In genomic region chr11:40162901-40163300, GRCh38 we compare ENCODE assay signal across 16 cellular contexts.
A peak's percentile ranks its signal among the peaks of the same experiment; 100 is the strongest.
DNase-seq lines count a peak whose midpoint lies in the region; ATAC-seq and TF ChIP-seq lines count a peak whose summit lies in the region.
"Had no signal": no experiment of that assay in that cellular context is flagged by ENCODE, and none has a peak within 500 bp of the region (broad histone marks: within the 10 kb centered on the region; RNA-seq: fewer than 3 reads in every experiment).

No MANE protein-coding gene starts in this region.

- H3K79me2 ChIP-seq in neural progenitor cell (ENCODE audit: low read depth): no peaks in the 10 kb centered on the region

- H3K36me3 ChIP-seq in BE2C (no peaks in the 10 kb centered on the region), neural progenitor cell (no peaks in the 10 kb centered on the region)

- H3K9me3 ChIP-seq in BE2C (no peaks in the 10 kb centered on the region), neural progenitor cell (ENCODE audit: low read depth) (no peaks in the 10 kb centered on the region)

- no peak overlapping the region for H3K4me3 ChIP-seq in BE2C (ENCODE audit: low read depth, low read length)
- no peak overlapping the region for H3K4me3 ChIP-seq in neural progenitor cell
- H3K4me3 ChIP-seq: GM23248 had no signal

- peak overlapping the region; percentile 10 for H3K27ac Mint-ChIP-seq in neural progenitor cell
- H3K27ac Mint-ChIP-seq in stimulated activated naive B cell treated with anti-CD40 and anti-IgM and Interleukin-4, amounts not matched to agents 10 μg/mL and 1 μg/mL and 100 μg/mL, for 72 hours: no peak overlapping the region
- H3K27ac Mint-ChIP-seq in chondrocyte (ENCODE audit: unreplicated experiment): no peak overlapping the region
- H3K27ac Mint-ChIP-seq: CD4-positive, alpha-beta T cell had no signal

- H3K4me1 ChIP-seq in BE2C: no peaks in the 10 kb centered on the region
- H3K4me1 ChIP-seq in neural progenitor cell: no peaks in the 10 kb centered on the region

- H3K4me2 ChIP-seq in neural progenitor cell: no peak overlapping the region

- H3K27ac ChIP-seq in neural progenitor cell: no peak overlapping the region
- H3K27ac ChIP-seq: GM23248 had no signal

- peaks cover 15% of the 10 kb centered on the region for H3K4me1 Mint-ChIP-seq in neural progenitor cell
- no peaks in the 10 kb centered on the region for H3K4me1 Mint-ChIP-seq in stimulated activated naive B cell treated with anti-CD40 and anti-IgM and Interleukin-4, amounts not matched to agents 10 μg/mL and 1 μg/mL and 100 μg/mL, for 72 hours
- no peaks in the 10 kb centered on the region for H3K4me1 Mint-ChIP-seq in chondrocyte (ENCODE audit: low read depth)

- H3F3A ChIP-seq in neural progenitor cell (ENCODE audit: low read depth): no peaks in the 10 kb centered on the region

- TF ChIP-seq CTCF in BE2C (IDR thresholded peaks at IDR 0.05; ENCODE audit: low read depth, low read length) (no peak), neural progenitor cell (IDR thresholded peaks at IDR 0.05) (no peak), chondrocyte (IDR thresholded peaks at IDR 0.05) (no peak)

- H3K9me3 Mint-ChIP-seq in neural progenitor cell (peaks cover 8% of the 10 kb centered on the region), chondrocyte (ENCODE audit: low read depth) (peaks cover 12% of the 10 kb centered on the region)
- H3K9me3 Mint-ChIP-seq in stimulated activated naive B cell treated with anti-CD40 and anti-IgM and Interleukin-4, amounts not matched to agents 10 μg/mL and 1 μg/mL and 100 μg/mL, for 72 hours: peaks cover 8 to 9% of the 10 kb centered on the region in 2 donors

- no peak for ATAC-seq in SK-N-SH treated with all-trans-retinoic acid at 6 μM for 48 hours
- no peak for ATAC-seq in stimulated activated naive B cell treated with anti-CD40 and anti-IgM and Interleukin-4, amounts not matched to agents 10 μg/mL and 1 μg/mL and 100 μg/mL, for 72 hours (replicated peaks)
- ATAC-seq: HCT116 had no signal

- H4K20me1 ChIP-seq in neural progenitor cell (ENCODE audit: low read depth): no peaks in the 10 kb centered on the region

- no peak overlapping the region for H2AFZ ChIP-seq in neural progenitor cell (replicated peaks)
- H2AFZ ChIP-seq: GM23248 had no signal

- H3K36me3 Mint-ChIP-seq in neural progenitor cell (no peaks in the 10 kb centered on the region), chondrocyte (ENCODE audit: low read depth) (no peaks in the 10 kb centered on the region)
- H3K36me3 Mint-ChIP-seq in stimulated activated naive B cell treated with anti-CD40 and anti-IgM and Interleukin-4, amounts not matched to agents 10 μg/mL and 1 μg/mL and 100 μg/mL, for 72 hours: no peaks in the 10 kb centered on the region

- no peaks in the 10 kb centered on the region for H3K27me3 ChIP-seq in BE2C
- H3K27me3 ChIP-seq in neural progenitor cell: no peaks in the 10 kb centered on the region

- no peak overlapping the region for H3K4me3 Mint-ChIP-seq in neural progenitor cell
- no peak overlapping the region for H3K4me3 Mint-ChIP-seq in stimulated activated naive B cell treated with anti-CD40 and anti-IgM and Interleukin-4, amounts not matched to agents 10 μg/mL and 1 μg/mL and 100 μg/mL, for 72 hours
- no peak overlapping the region for H3K4me3 Mint-ChIP-seq in chondrocyte (ENCODE audit: unreplicated experiment)
- H3K4me3 Mint-ChIP-seq: CD4-positive, alpha-beta T cell had no signal

- H3K27me3 Mint-ChIP-seq in neural progenitor cell (ENCODE audit: insufficient read depth, low read depth) (peaks cover 2% of the 10 kb centered on the region), chondrocyte (ENCODE audit: low read depth) (no peaks in the 10 kb centered on the region)
- H3K27me3 Mint-ChIP-seq in stimulated activated naive B cell treated with anti-CD40 and anti-IgM and Interleukin-4, amounts not matched to agents 10 μg/mL and 1 μg/mL and 100 μg/mL, for 72 hours: no peaks in the 10 kb centered on the region
- H3K27me3 Mint-ChIP-seq: CD4-positive, alpha-beta T cell had no signal

- no peak overlapping the region for H3K9ac ChIP-seq in neural progenitor cell
- H3K9ac ChIP-seq: GM23248 had no signal

- peak; percentile 37 for DNase-seq in NCI-H1092 treated with DMSO at 0.1 percent for 48 hours (lab: John Stamatoyannopoulos, UW)
- no peak for DNase-seq in NCI-H1092 (lab: John Stamatoyannopoulos, UW)
- DNase-seq in BE2C: peak; percentile 8
- DNase-seq in neural progenitor cell (ENCODE audit: low spot score): no peak
- DNase-seq in stimulated activated naive B cell treated with anti-CD40 and anti-IgM and Interleukin-4, amounts not matched to agents 10 μg/mL and 1 μg/mL and 100 μg/mL, for 72 hours: no peak
- DNase-seq in chondrocyte (ENCODE audit: low spot score): no peak
- DNase-seq: 8988T; ACHN; C1 segment of cervical spinal cord; Calu3; CD4-positive, alpha-beta T cell; DMS 273 treated with DMSO at 0.1 percent for 48 hours; EL; GM23248 had no signal

TF ChIP-seq in SK-N-SH treated with all-trans-retinoic acid at 6 μM for 48 hours, 23 proteins besides CTCF, POLR2A, EP300 and RAD21:
- TF ChIP-seq BACH2 (CRISPR knock-in tag; IDR thresholded peaks at IDR 0.05; ENCODE audit: borderline replicate concordance): no peak
- TF ChIP-seq ZNF70 (CRISPR knock-in tag; IDR thresholded peaks at IDR 0.05): no peak
- TF ChIP-seq ISL1 (CRISPR knock-in tag; IDR thresholded peaks at IDR 0.05): 0 out of 2 replicates have a peak, but pooled peaks have one; percentile 34
- no peak for TF ChIP-seq CSDC2 (CRISPR knock-in tag; IDR thresholded peaks at IDR 0.05)
- TF ChIP-seq CREB5 (CRISPR knock-in tag; IDR thresholded peaks at IDR 0.05; ENCODE audit: low read depth): no peak
- no peak for TF ChIP-seq PPARA (CRISPR knock-in tag; IDR thresholded peaks at IDR 0.05; ENCODE audit: borderline replicate concordance)

Comparison
In these comparisons a context has a peak if more than half of its experiments do, and no peak if none do; other contexts are left out.
1. DNase-seq: peak in NCI-H1092 treated with DMSO at 0.1 percent for 48 hours (single experiment) and BE2C (single experiment); none in NCI-H1092 (single experiment), neural progenitor cell (single experiment), stimulated activated naive B cell treated with anti-CD40 and anti-IgM and Interleukin-4, amounts not matched to agents 10 μg/mL and 1 μg/mL and 100 μg/mL, for 72 hours (single experiment) and chondrocyte (single experiment).